19 cellular contexts compared by ENCODE assay signal in the genomic region with DNA sequence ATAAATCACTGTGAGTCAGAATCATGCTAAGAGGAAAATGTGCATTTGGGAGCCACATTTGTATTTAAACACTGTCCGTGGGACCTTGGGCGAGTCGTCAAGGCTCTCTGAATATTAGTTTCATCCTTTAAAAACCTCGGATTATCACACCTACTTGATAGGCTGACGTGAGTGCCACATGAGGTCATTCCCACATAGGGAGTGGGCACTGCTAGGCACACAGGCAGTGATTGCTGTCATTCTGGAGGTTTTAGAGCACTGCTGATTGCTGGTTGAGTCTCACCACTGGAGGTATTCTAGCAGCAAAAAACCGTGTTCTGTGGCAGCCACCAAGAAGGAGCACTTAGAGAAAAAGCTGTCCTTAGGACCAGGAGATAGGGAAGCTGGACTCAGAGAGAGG. TPM values are rescaled to one million over a fixed set of nuclear protein-coding genes. Genes with fewer than 3 reads are reported as not detected.
A peak's percentile ranks its signal among the peaks of the same experiment; 100 is the strongest.
DNase-seq lines count a peak whose midpoint lies in the region; ATAC-seq and TF ChIP-seq lines count a peak whose summit lies in the region.
"Had no signal": no experiment of that assay in that cellular context is flagged by ENCODE, and none has a peak within 500 bp of the region (broad histone marks: within the 10 kb centered on the region; RNA-seq: fewer than 3 reads in every experiment).

No MANE protein-coding gene starts in this region.

- in situ Hi-C loops in IMR-90 (cut with MboI; ENCODE audit: low sequenced_read_pairs), result no loop called here

- BruUV-seq in IMR-90 (replicated peaks; lab: Mats Ljungman, UMichigan), result no TSS peak

- ATAC-seq in IMR-90 (ENCODE audit: low read depth) (no peak), GM18909 (IDR thresholded peaks at IDR 0.05; ENCODE audit: poor library complexity, unreplicated experiment) (no peak)
- ATAC-seq: activated CD8-positive, alpha-beta T cell treated with anti-CD3 and anti-CD28 coated beads for 36 hours had no signal

- TF ChIP-seq EP300 in esophagus muscularis mucosa (IDR thresholded peaks at IDR 0.05), result no peak

- H2BK120ac ChIP-seq in IMR-90 (ENCODE audit: low read depth, low read length), result no peak overlapping the region
- H2BK120ac ChIP-seq in mesenchymal stem cell (ENCODE audit: low read depth, low read length), result no peak overlapping the region

- dilution Hi-C loops in IMR-90 (cut with HindIII; ENCODE audit: low sequenced_read_pairs, unreplicated experiment), result no loop called here

- peak overlapping the region; percentile 50 for H2AK9ac ChIP-seq in IMR-90 (replicated peaks; ENCODE audit: low read depth, low read length, poor library complexity)

- no peak overlapping the region for H3K56ac ChIP-seq in IMR-90 (ENCODE audit: extremely low read depth, insufficient read depth, low read length)

- WGBS in IMR-90 (ENCODE audit: extremely low coverage in 2 of 2, insufficient read length in 1 of 2), 2 experiments, result no CpG with 5 or more reads among the region's 6 CpGs
- 46% methylated on average over 6 of the region's 6 CpGs for WGBS in esophagus muscularis mucosa
- 76% methylated on average over 6 of the region's 6 CpGs for WGBS in mesenchymal stem cell
- WGBS in esophagus squamous epithelium, 2 donors, result 77 to 86% methylated on average over 5 to 6 of the region's 6 CpGs

- H3K9me3 ChIP-seq in IMR-90 (ENCODE audit: control insufficient read depth, insufficient read depth, low read length) (no peaks in the 10 kb centered on the region), esophagus muscularis mucosa (no peaks in the 10 kb centered on the region), mesenchymal stem cell (ENCODE audit: control insufficient read depth, low read length) (no peaks in the 10 kb centered on the region), subcutaneous abdominal adipose tissue (ENCODE audit: control insufficient read depth in 5 of 5, low read length in 5 of 5) (no peaks in the 10 kb centered on the region), esophagus squamous epithelium (no peaks in the 10 kb centered on the region)
- H3K9me3 ChIP-seq: thyroid gland had no signal

- no peak overlapping the region for H3K9ac ChIP-seq in IMR-90 (ENCODE audit: low read depth, low read length)
- peak overlapping the region; percentile 13 for H3K9ac ChIP-seq in mesenchymal stem cell (ENCODE audit: low read length)
- no peak overlapping the region for H3K9ac ChIP-seq in subcutaneous abdominal adipose tissue (ENCODE audit: low read length in 5 of 5)
- H3K9ac ChIP-seq: KMS-11 had no signal

- H3K14ac ChIP-seq in IMR-90 (replicated peaks; ENCODE audit: low read depth, low read length) (no peak overlapping the region), mesenchymal stem cell (ENCODE audit: low read length in 2 of 2) (no peak overlapping the region)

- H3K4me2 ChIP-seq in IMR-90 (ENCODE audit: low read depth, low read length) (no peak overlapping the region), mesenchymal stem cell (ENCODE audit: low read length, poor library complexity, severe bottlenecking) (no peak overlapping the region)

- H4K20me1 ChIP-seq in IMR-90 (ENCODE audit: insufficient read depth, low read length), result no peaks in the 10 kb centered on the region

- H4K5ac ChIP-seq in IMR-90 (ENCODE audit: low read depth, low read length), result no peak overlapping the region

- H3K27ac ChIP-seq in IMR-90 (ENCODE audit: insufficient read depth, low read length) (no peak overlapping the region), esophagus muscularis mucosa (replicated peaks in 1 of 4) (peak overlapping the region; percentile 78 to 83 (median 81)), mesenchymal stem cell (ENCODE audit: low read length, poor library complexity, severe bottlenecking) (no peak overlapping the region), subcutaneous abdominal adipose tissue (ENCODE audit: low read depth, low read length) (peak overlapping the region; percentile 81), esophagus squamous epithelium (no peak overlapping the region)
- H3K27ac ChIP-seq: KMS-11 had no signal

- no peak overlapping the region for H3K23ac ChIP-seq in IMR-90 (ENCODE audit: low read depth, low read length)
- no peak overlapping the region for H3K23ac ChIP-seq in mesenchymal stem cell (ENCODE audit: low read length in 2 of 2)

- intact Hi-C loops in IMR-90 (cut with micrococcal nuclease) (no loop called here), esophagus muscularis mucosa (cut with DNase I) (no loop called here), esophagus squamous epithelium (cut with DNase I) (no loop called here)

- POLR2A ChIA-PET in IMR-90 (lab: Charles Lee; ENCODE audit: unreplicated experiment), result no interaction called here

- TF ChIP-seq POLR2A in IMR-90 (IDR thresholded peaks at IDR 0.05; ENCODE audit: low read depth, low read length), result no peak
- no peak for TF ChIP-seq POLR2A in esophagus muscularis mucosa (IDR thresholded peaks at IDR 0.05; ENCODE audit: low read depth)
- no peak for TF ChIP-seq POLR2A in esophagus squamous epithelium (IDR thresholded peaks at IDR 0.05)

- no peak overlapping the region for H2BK20ac ChIP-seq in IMR-90 (ENCODE audit: low read depth, low read length)

- no peak overlapping the region for H4K8ac ChIP-seq in IMR-90 (ENCODE audit: low read depth in 2 of 2, low read length in 2 of 2)
- H4K8ac ChIP-seq in mesenchymal stem cell (ENCODE audit: low read length), result no peak overlapping the region

- H3K18ac ChIP-seq in IMR-90 (ENCODE audit: low read depth, low read length) (no peak overlapping the region), mesenchymal stem cell (ENCODE audit: low read depth in 1 of 2, low read length in 2 of 2) (no peak overlapping the region)

- TF ChIP-seq RAD21 in IMR-90 (IDR thresholded peaks at IDR 0.05; ENCODE audit: low read length), result no peak

- H3K36me3 ChIP-seq in IMR-90 (ENCODE audit: control insufficient read depth, insufficient read depth, low read length) (no peaks in the 10 kb centered on the region), esophagus muscularis mucosa (peaks cover 0 to 39% (median 2%) of the 10 kb centered on the region in 4 donors), mesenchymal stem cell (ENCODE audit: control insufficient read depth in 1 of 2, insufficient read depth in 2 of 2, low read depth in 1 of 2, low read length in 2 of 2) (no peaks in the 10 kb centered on the region), subcutaneous abdominal adipose tissue (ENCODE audit: control insufficient read depth in 5 of 5, insufficient read depth in 5 of 5, low read length in 5 of 5) (peaks cover 6 to 27% (median 22%) of the 10 kb centered on the region in 5 donors), esophagus squamous epithelium (no peaks in the 10 kb centered on the region)
- H3K36me3 ChIP-seq: thyroid gland had no signal

- H2AFZ ChIP-seq in IMR-90 (replicated peaks; ENCODE audit: low read length, poor library complexity) (peak overlapping the region; percentile 63), mesenchymal stem cell (ENCODE audit: low read depth, low read length) (no peak overlapping the region)

- H2BK12ac ChIP-seq in mesenchymal stem cell (ENCODE audit: low read length in 2 of 2), result no peak overlapping the region

- H3K79me1 ChIP-seq in IMR-90 (ENCODE audit: low read depth in 1 of 2, low read length in 2 of 2) (no peaks in the 10 kb centered on the region), mesenchymal stem cell (replicated peaks; ENCODE audit: low read length, poor library complexity, severe bottlenecking) (no peaks in the 10 kb centered on the region)

- no peaks in the 10 kb centered on the region for H3K27me3 ChIP-seq in IMR-90 (ENCODE audit: control insufficient read depth, insufficient read depth, low read length)
- H3K27me3 ChIP-seq in esophagus muscularis mucosa, result no peaks in the 10 kb centered on the region
- H3K27me3 ChIP-seq in mesenchymal stem cell (ENCODE audit: control insufficient read depth in 1 of 2, insufficient read depth in 1 of 2, low read length in 2 of 2), result no peaks in the 10 kb centered on the region
- H3K27me3 ChIP-seq in subcutaneous abdominal adipose tissue (ENCODE audit: control insufficient read depth in 5 of 5, insufficient read depth in 4 of 5, low read length in 5 of 5), result no peaks in the 10 kb centered on the region
- no peaks in the 10 kb centered on the region for H3K27me3 ChIP-seq in esophagus squamous epithelium
- H3K27me3 ChIP-seq: thyroid gland had no signal

- no peak for TF ChIP-seq CTCF in IMR-90 (conservative IDR thresholded peaks at IDR 0.05; ENCODE audit: low read depth, low read length)
- no peak for TF ChIP-seq CTCF in esophagus muscularis mucosa (IDR thresholded peaks at IDR 0.05)
- no peak for TF ChIP-seq CTCF in esophagus squamous epithelium (IDR thresholded peaks at IDR 0.05)

- no peak overlapping the region for H3K4ac ChIP-seq in IMR-90 (ENCODE audit: low read depth, low read length)
- no peak overlapping the region for H3K4ac ChIP-seq in mesenchymal stem cell (ENCODE audit: low read depth in 1 of 2, low read length in 2 of 2)

- no peak overlapping the region for H2AK5ac ChIP-seq in IMR-90 (ENCODE audit: low read depth, low read length)
- H2AK5ac ChIP-seq in mesenchymal stem cell (ENCODE audit: low read length, severe bottlenecking), result no peak overlapping the region

- CTCF ChIA-PET in IMR-90 (lab: Yijun Ruan, JAX), result no interaction called here

- H4K91ac ChIP-seq in IMR-90 (ENCODE audit: insufficient read depth, low read depth, low read length), result no peak overlapping the region
- H4K91ac ChIP-seq in mesenchymal stem cell (ENCODE audit: low read length), result no peak overlapping the region

- H3K4me1 ChIP-seq in IMR-90 (ENCODE audit: control insufficient read depth, insufficient read depth, low read length) (no peaks in the 10 kb centered on the region), esophagus muscularis mucosa (peaks cover 49 to 62% (median 55%) of the 10 kb centered on the region in 4 donors), mesenchymal stem cell (ENCODE audit: control insufficient read depth, insufficient read depth, low read depth, low read length) (no peaks in the 10 kb centered on the region), subcutaneous abdominal adipose tissue (ENCODE audit: control insufficient read depth in 5 of 5, insufficient read depth in 5 of 5, low read length in 5 of 5) (peaks cover 0 to 4% (median 0%) of the 10 kb centered on the region in 5 donors), esophagus squamous epithelium (no peaks in the 10 kb centered on the region)

- no peak for DNase-seq in IMR-90
- no peak for DNase-seq in esophagus muscularis mucosa (ENCODE audit: extremely low spot score)
- DNase-seq in mesenchymal stem cell, result no peak
- no peak for DNase-seq in esophagus squamous epithelium (lab: John Stamatoyannopoulos, UW)
- no peak for DNase-seq in activated CD8-positive, alpha-beta memory T cell treated with anti-CD3 and anti-CD28 coated beads, Interleukin-2, amount 50 U/mL, for 4 hours
- no peak for DNase-seq in activated naive CD4-positive, alpha-beta T cell treated with Interleukin-2 at 50 U/mL for 16 hours
- DNase-seq: activated CD8-positive, alpha-beta T cell treated with anti-CD3 and anti-CD28 coated beads for 36 hours; activated naive CD4-positive, alpha-beta T cell treated with anti-CD3 and anti-CD28 coated beads for 36 hours; activated T-cell treated with anti-CD3 and anti-CD28 coated beads, Interleukin-2, amount 50 U/mL, for 24 hours; DMS79; kidney glomerular epithelial cell; midbrain; NCI-H1930; NCI-H446; nephron progenitor cell; thyroid gland had no signal

- H2BK15ac ChIP-seq in IMR-90 (ENCODE audit: low read depth, low read length) (no peak overlapping the region), mesenchymal stem cell (ENCODE audit: low read depth, poor library complexity, severe bottlenecking) (no peak overlapping the region)

- no peaks in the 10 kb centered on the region for H3K9me1 ChIP-seq in IMR-90 (ENCODE audit: insufficient read depth, low read length)

- H3K4me3 ChIP-seq in IMR-90 (ENCODE audit: insufficient read depth, low read depth, low read length), result no peak overlapping the region
- no peak overlapping the region for H3K4me3 ChIP-seq in esophagus muscularis mucosa
- H3K4me3 ChIP-seq in mesenchymal stem cell (ENCODE audit: insufficient read depth in 1 of 2, low read depth in 1 of 2, low read length in 2 of 2), result peak overlapping the region in 1 of 2 experiments; percentile 7
- no peak overlapping the region for H3K4me3 ChIP-seq in subcutaneous abdominal adipose tissue (ENCODE audit: low read depth in 1 of 5, low read length in 5 of 5)
- H3K4me3 ChIP-seq in esophagus squamous epithelium, result no peak overlapping the region
- H3K4me3 ChIP-seq: thyroid gland had no signal

- H2BK5ac ChIP-seq in IMR-90 (ENCODE audit: low read depth, low read length, poor library complexity, severe bottlenecking) (no peak overlapping the region), mesenchymal stem cell (ENCODE audit: low read depth, low read length, poor library complexity, severe bottlenecking) (no peak overlapping the region)

RNA-seq across cellular contexts. Expression of a gene that starts 20.8 kb away (rescaled TPM):
- total RNA-seq in IMR-90 (2012; rRNA removed) (83.0 and 117 TPM in 2 replicates), esophagus muscularis mucosa (100 to 1,000 TPM; 133 to 799 (median 379) TPM), esophagus squamous epithelium (100 to 1,000 TPM in 2 of 4 donors, 10 to 100 TPM in 2; 14.5 to 839 (median 71.7) TPM)
- polyA plus RNA-seq in IMR-90 (2012; rRNA removed), result 60.8 and 432 TPM in 2 replicates
- 7.9 and 8.6 TPM in 2 replicates for polyA plus RNA-seq in IMR-90 (2012; cell fraction: cytosol; rRNA removed)
- polyA plus RNA-seq in IMR-90 (2012; cell fraction: nucleus; rRNA removed; ENCODE audit: low replicate concordance), result 2.7 and 12.8 TPM in 2 replicates
- polyA plus RNA-seq in mesenchymal stem cell (2013, experiment 1 of 2), result 138 TPM
- 131 TPM for polyA plus RNA-seq in mesenchymal stem cell (2013, experiment 2 of 2)

Comparison
In these comparisons a context has a peak if more than half of its experiments do, and no peak if none do; other contexts are left out.
1. H3K27ac ChIP-seq: peak in esophagus muscularis mucosa (4 of 4) and subcutaneous abdominal adipose tissue (single experiment); none in IMR-90 (single experiment), mesenchymal stem cell (single experiment) and esophagus squamous epithelium (0 of 4).